1 cellular context compared by ENCODE assay signal in the genomic region with DNA sequence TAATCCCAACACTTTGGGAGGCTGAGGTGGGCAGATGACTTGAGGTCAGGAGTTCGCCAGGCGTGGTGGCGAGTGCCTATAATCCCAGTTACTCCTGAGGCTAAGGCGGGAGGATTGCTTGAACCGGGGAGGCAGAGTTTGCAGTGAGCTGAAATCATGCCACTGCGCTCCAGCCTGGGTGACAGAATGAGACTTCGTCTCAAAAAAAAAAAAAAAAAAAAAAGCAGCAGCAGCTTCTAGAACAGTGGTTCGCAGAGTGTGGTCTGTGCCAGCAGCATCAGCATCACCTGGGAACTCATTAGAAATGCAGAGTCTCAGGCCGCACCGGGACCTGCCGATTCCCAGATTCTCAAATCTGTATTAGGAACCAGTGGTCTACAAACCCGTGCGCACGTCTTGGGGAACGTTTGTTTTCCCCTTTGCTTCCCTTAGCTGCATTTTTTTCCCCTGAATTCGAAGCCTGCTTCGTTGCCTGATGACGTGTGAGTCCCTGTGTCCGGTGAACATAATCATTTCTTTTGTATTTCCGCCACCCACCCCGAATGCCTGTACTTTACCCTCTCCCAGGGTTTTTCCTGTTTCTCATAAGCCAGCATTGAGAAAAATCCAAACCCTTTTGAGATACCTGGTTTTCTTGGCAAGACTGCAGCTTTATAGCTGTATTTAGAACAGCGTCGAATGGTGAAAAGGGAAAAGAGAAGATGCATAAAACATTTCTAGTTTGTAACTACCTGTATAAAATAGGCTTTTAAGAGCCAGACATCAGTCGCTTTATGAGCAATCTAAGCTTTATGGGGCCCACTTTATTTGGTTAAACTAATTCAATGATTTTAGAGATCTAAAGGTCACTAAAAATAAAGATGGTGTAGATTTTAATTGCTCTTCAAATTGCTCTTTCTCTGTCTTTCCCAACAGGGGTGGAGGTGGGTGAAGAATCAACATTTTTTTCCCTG.
TF ChIP-seq lines count a peak whose summit lies in the region.

No MANE protein-coding gene starts in this region.

TF ChIP-seq in HepG2, 621 proteins besides CTCF, POLR2A, EP300 and RAD21:
- TF ChIP-seq SCMH1 (CRISPR knock-in tag; IDR thresholded peaks at IDR 0.05; ENCODE audit: borderline replicate concordance) (no peak), ZBTB38 (CRISPR knock-in tag; IDR thresholded peaks at IDR 0.05) (peak; percentile 22; the same call in 1 of the 2 replicates)
- TF ChIP-seq, protein P1, sequence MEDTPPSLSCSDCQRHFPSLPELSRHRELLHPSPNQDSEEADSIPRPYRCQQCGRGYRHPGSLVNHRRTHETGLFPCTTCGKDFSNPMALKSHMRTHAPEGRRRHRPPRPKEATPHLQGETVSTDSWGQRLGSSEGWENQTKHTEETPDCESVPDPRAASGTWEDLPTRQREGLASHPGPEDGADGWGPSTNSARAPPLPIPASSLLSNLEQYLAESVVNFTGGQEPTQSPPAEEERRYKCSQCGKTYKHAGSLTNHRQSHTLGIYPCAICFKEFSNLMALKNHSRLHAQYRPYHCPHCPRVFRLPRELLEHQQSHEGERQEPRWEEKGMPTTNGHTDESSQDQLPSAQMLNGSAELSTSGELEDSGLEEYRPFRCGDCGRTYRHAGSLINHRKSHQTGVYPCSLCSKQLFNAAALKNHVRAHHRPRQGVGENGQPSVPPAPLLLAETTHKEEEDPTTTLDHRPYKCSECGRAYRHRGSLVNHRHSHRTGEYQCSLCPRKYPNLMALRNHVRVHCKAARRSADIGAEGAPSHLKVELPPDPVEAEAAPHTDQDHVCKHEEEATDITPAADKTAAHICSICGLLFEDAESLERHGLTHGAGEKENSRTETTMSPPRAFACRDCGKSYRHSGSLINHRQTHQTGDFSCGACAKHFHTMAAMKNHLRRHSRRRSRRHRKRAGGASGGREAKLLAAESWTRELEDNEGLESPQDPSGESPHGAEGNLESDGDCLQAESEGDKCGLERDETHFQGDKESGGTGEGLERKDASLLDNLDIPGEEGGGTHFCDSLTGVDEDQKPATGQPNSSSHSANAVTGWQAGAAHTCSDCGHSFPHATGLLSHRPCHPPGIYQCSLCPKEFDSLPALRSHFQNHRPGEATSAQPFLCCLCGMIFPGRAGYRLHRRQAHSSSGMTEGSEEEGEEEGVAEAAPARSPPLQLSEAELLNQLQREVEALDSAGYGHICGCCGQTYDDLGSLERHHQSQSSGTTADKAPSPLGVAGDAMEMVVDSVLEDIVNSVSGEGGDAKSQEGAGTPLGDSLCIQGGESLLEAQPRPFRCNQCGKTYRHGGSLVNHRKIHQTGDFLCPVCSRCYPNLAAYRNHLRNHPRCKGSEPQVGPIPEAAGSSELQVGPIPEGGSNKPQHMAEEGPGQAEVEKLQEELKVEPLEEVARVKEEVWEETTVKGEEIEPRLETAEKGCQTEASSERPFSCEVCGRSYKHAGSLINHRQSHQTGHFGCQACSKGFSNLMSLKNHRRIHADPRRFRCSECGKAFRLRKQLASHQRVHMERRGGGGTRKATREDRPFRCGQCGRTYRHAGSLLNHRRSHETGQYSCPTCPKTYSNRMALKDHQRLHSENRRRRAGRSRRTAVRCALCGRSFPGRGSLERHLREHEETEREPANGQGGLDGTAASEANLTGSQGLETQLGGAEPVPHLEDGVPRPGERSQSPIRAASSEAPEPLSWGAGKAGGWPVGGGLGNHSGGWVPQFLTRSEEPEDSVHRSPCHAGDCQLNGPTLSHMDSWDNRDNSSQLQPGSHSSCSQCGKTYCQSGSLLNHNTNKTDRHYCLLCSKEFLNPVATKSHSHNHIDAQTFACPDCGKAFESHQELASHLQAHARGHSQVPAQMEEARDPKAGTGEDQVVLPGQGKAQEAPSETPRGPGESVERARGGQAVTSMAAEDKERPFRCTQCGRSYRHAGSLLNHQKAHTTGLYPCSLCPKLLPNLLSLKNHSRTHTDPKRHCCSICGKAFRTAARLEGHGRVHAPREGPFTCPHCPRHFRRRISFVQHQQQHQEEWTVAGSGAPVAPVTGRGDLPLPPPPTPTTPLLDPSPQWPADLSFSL (CRISPR knock-in tag; IDR thresholded peaks at IDR 0.05) = no peak
